8 cellular contexts compared by ENCODE assay signal in genomic region chr1:77126309-77126708, GRCh38.
DNase-seq lines count a peak whose midpoint lies in the region; ATAC-seq and TF ChIP-seq lines count a peak whose summit lies in the region.

No MANE protein-coding gene starts in this region.

- CTCF ChIA-PET in activated naive CD4-positive, alpha-beta T cell treated with anti-CD3 and anti-CD28 coated beads, Interleukin-2, amount 10 ng/mL, durations not matched to agents 7 days and 5 days (lab: Charles Lee): interaction anchor here (1.1 to 4.6 kb wide), 2 partner anchors 972 to 974 kb away, joined by 3 to 27 read pairs; no protein-coding TSS in a partner anchor

- H3K9me3 ChIP-seq in MM.1S (replicated peaks; ENCODE audit: insufficient read depth, low read length) (no peaks in the 10 kb centered on the region), neural cell (ENCODE audit: low read length) (no peaks in the 10 kb centered on the region)

- H4K20me1 ChIP-seq in MM.1S (ENCODE audit: insufficient read depth, low read length): no peaks in the 10 kb centered on the region
- no peaks in the 10 kb centered on the region for H4K20me1 ChIP-seq in neural cell (ENCODE audit: insufficient read depth)

- TF ChIP-seq RAD21 in neural cell (conservative IDR thresholded peaks at IDR 0.05): peak; percentile 98

- no peaks in the 10 kb centered on the region for H3K9me3 Mint-ChIP-seq in activated naive CD4-positive, alpha-beta T cell treated with anti-CD3 and anti-CD28 coated beads, Interleukin-2, amount 10 ng/mL, durations not matched to agents 7 days and 5 days

- H3K36me3 ChIP-seq in MM.1S (replicated peaks; ENCODE audit: insufficient read depth, low read length): no peaks in the 10 kb centered on the region
- H3K36me3 ChIP-seq in neural cell (ENCODE audit: insufficient read depth, low read length): no peaks in the 10 kb centered on the region

- TF ChIP-seq CTCF in MM.1S (IDR thresholded peaks at IDR 0.05; ENCODE audit: low read length): peak; percentile 41
- peak; percentile 93 for TF ChIP-seq CTCF in neural cell (IDR thresholded peaks at IDR 0.05; ENCODE audit: poor library complexity, severe bottlenecking)

- no peak overlapping the region for H3K27ac Mint-ChIP-seq in activated naive CD4-positive, alpha-beta T cell treated with anti-CD3 and anti-CD28 coated beads, Interleukin-2, amount 10 ng/mL, durations not matched to agents 7 days and 5 days

- H3K79me2 ChIP-seq in MM.1S (ENCODE audit: low read length): no peaks in the 10 kb centered on the region
- H3K79me2 ChIP-seq in neural cell (replicated peaks; ENCODE audit: insufficient read depth, low read length): no peaks in the 10 kb centered on the region

- no peaks in the 10 kb centered on the region for H3F3A ChIP-seq in MM.1S (ENCODE audit: insufficient read depth, low read length)
- H3F3A ChIP-seq in neural cell (ENCODE audit: insufficient read depth, low read length, poor library complexity, severe bottlenecking): peaks cover 3% of the 10 kb centered on the region

- H2AFZ ChIP-seq in MM.1S (ENCODE audit: low read length) (no peak overlapping the region), neural cell (ENCODE audit: low read depth, low read length) (no peak overlapping the region)

- H3K4me1 Mint-ChIP-seq in activated naive CD4-positive, alpha-beta T cell treated with anti-CD3 and anti-CD28 coated beads, Interleukin-2, amount 10 ng/mL, durations not matched to agents 7 days and 5 days: no peaks in the 10 kb centered on the region

- H3K4me3 Mint-ChIP-seq in activated naive CD4-positive, alpha-beta T cell treated with anti-CD3 and anti-CD28 coated beads, Interleukin-2, amount 10 ng/mL, durations not matched to agents 7 days and 5 days: no peak overlapping the region

- no peak overlapping the region for H3K27ac ChIP-seq in MM.1S (ENCODE audit: low read length)
- H3K27ac ChIP-seq in epithelial cell of prostate: no peak overlapping the region
- H3K27ac ChIP-seq in neural cell (ENCODE audit: low read length): no peak overlapping the region

- H3K27me3 ChIP-seq in MM.1S (replicated peaks; ENCODE audit: insufficient read depth, low read length): no peaks in the 10 kb centered on the region
- no peaks in the 10 kb centered on the region for H3K27me3 ChIP-seq in neural cell (ENCODE audit: insufficient read depth, low read depth, low read length)

- H3K4me2 ChIP-seq in MM.1S (ENCODE audit: low read depth, low read length): no peak overlapping the region
- H3K4me2 ChIP-seq in neural cell (ENCODE audit: low read length): no peak overlapping the region

- H3K27me3 Mint-ChIP-seq in activated naive CD4-positive, alpha-beta T cell treated with anti-CD3 and anti-CD28 coated beads, Interleukin-2, amount 10 ng/mL, durations not matched to agents 7 days and 5 days: no peaks in the 10 kb centered on the region

- ATAC-seq in GM21825 (IDR thresholded peaks at IDR 0.05; ENCODE audit: unreplicated experiment): peak; percentile 81

- H3K4me3 ChIP-seq in MM.1S (ENCODE audit: low read length) (no peak overlapping the region), neural cell (ENCODE audit: low read length) (no peak overlapping the region)

- H3K9ac ChIP-seq in MM.1S (ENCODE audit: low read length): no peak overlapping the region
- no peak overlapping the region for H3K9ac ChIP-seq in neural cell (ENCODE audit: low read length)

- no peaks in the 10 kb centered on the region for H3K4me1 ChIP-seq in MM.1S (ENCODE audit: low read length)

- peaks cover 2% of the 10 kb centered on the region for H3K36me3 Mint-ChIP-seq in activated naive CD4-positive, alpha-beta T cell treated with anti-CD3 and anti-CD28 coated beads, Interleukin-2, amount 10 ng/mL, durations not matched to agents 7 days and 5 days

- no peak for TF ChIP-seq EP300 in neural cell (conservative IDR thresholded peaks at IDR 0.05; ENCODE audit: poor library complexity, severe bottlenecking)

- peak; percentile 41 for DNase-seq in activated naive CD4-positive, alpha-beta T cell treated with anti-CD3 and anti-CD28 coated beads, Interleukin-2, amount 10 ng/mL, durations not matched to agents 7 days and 5 days
- DNase-seq in activated naive CD4-positive, alpha-beta T cell (lab: John Stamatoyannopoulos, UW): no peak
- peak; percentile 51 for DNase-seq in MM.1S
- DNase-seq in RPMI7951 (ENCODE audit: low read depth): peak; percentile 61
- DNase-seq in epithelial cell of prostate (ENCODE audit: low read depth, low spot score): peak; percentile 29
- no peak for DNase-seq in mesenteric fat pad (ENCODE audit: low spot score)

- H3K9me2 ChIP-seq in MM.1S (replicated peaks; ENCODE audit: insufficient read depth, low read length) (no peaks in the 10 kb centered on the region), neural cell (ENCODE audit: insufficient read depth, low read length) (no peaks in the 10 kb centered on the region)

TF ChIP-seq in neural cell, 6 proteins besides CTCF, POLR2A, EP300 and RAD21:
- TF ChIP-seq MXI1 (conservative IDR thresholded peaks at IDR 0.05; ENCODE audit: poor library complexity, severe bottlenecking): no peak
- peak; percentile 98 for TF ChIP-seq SMC3 (conservative IDR thresholded peaks at IDR 0.05; ENCODE audit: poor library complexity)

Comparison
In these comparisons a context has a peak if more than half of its experiments do, and no peak if none do; other contexts are left out.
1. DNase-seq: peak in activated naive CD4-positive, alpha-beta T cell treated with anti-CD3 and anti-CD28 coated beads, Interleukin-2, amount 10 ng/mL, durations not matched to agents 7 days and 5 days (single experiment), MM.1S (single experiment), RPMI7951 (single experiment) and epithelial cell of prostate (single experiment); none in activated naive CD4-positive, alpha-beta T cell (0 of 4) and mesenteric fat pad (single experiment).